Comparison of ENCODE assay signal across 19 cellular contexts in genomic region chr2:46877619-46878113, GRCh38. TPM values are rescaled to one million over a fixed set of nuclear protein-coding genes. Genes with fewer than 3 reads are reported as not detected.
DNase-seq lines count a peak whose midpoint lies in the region; ATAC-seq, FAIRE-seq and TF ChIP-seq lines count a peak whose summit lies in the region.
"Had no signal": no experiment of that assay in that cellular context is flagged by ENCODE, and none has a peak within 500 bp of the region (broad histone marks: within the 10 kb centered on the region; RNA-seq: fewer than 3 reads in every experiment).

No MANE protein-coding gene starts in this region.

- peak; percentile 87 for FAIRE-seq in bronchial epithelial cell (lab: Jason Lieb, UNC)
- no peak for FAIRE-seq in H54 (lab: Jason Lieb, UNC)

- peaks cover 41% of the 10 kb centered on the region for H3K4me1 ChIP-seq in mesenchymal stem cell (ENCODE audit: control insufficient read depth, insufficient read depth, low read depth, low read length)
- no peaks in the 10 kb centered on the region for H3K4me1 ChIP-seq in CD8-positive, alpha-beta T cell (ENCODE audit: insufficient read depth, low read length)

- no peak overlapping the region for H3K4me2 ChIP-seq in mesenchymal stem cell (ENCODE audit: low read length, poor library complexity, severe bottlenecking)
- H3K4me2 ChIP-seq: SK-N-SH had no signal

- H3K4ac ChIP-seq in mesenchymal stem cell (ENCODE audit: low read depth in 1 of 2, low read length in 2 of 2) = peak overlapping the region; percentile 42 to 66

- peak overlapping the region; percentile 92 to 99 for H2BK12ac ChIP-seq in mesenchymal stem cell (ENCODE audit: low read length in 2 of 2)

- peak overlapping the region; percentile 69 for H4K8ac ChIP-seq in mesenchymal stem cell (ENCODE audit: low read length)

- H3K23ac ChIP-seq in mesenchymal stem cell (ENCODE audit: low read length in 2 of 2) = no peak overlapping the region

- H3K27ac Mint-ChIP-seq in natural killer cell treated with Interleukin-12 subunit alpha and Interleukin-12 subunit beta and Interleukin-15 and Interleukin-18, amount 100 ng/mL, for 72 hours = no peak overlapping the region
- H3K27ac Mint-ChIP-seq in natural killer cell = no peak overlapping the region
- H3K27ac Mint-ChIP-seq in CD8-positive, alpha-beta T cell = no peak overlapping the region
- H3K27ac Mint-ChIP-seq: CD4-positive, alpha-beta T cell had no signal

- DNase-seq in natural killer cell treated with Interleukin-12 subunit alpha and Interleukin-12 subunit beta and Interleukin-15 and Interleukin-18, amount 100 ng/mL, for 72 hours (ENCODE audit: low spot score) = no peak
- DNase-seq in natural killer cell (no peak), bronchial epithelial cell (ENCODE audit: low read depth) (no peak), mesenchymal stem cell (no peak), H54 (ENCODE audit: insufficient read length, low spot score) (no peak), GM19240 (ENCODE audit: insufficient read length, low spot score) (no peak)
- no peak for DNase-seq in CD8-positive, alpha-beta T cell
- DNase-seq: Calu3; CD4-positive, alpha-beta T cell; EL; HCEC 1CT; KG1; NCI-H510A; NCI-H748 treated with DMSO at 0.1 percent for 48 hours; NK-92 treated with Interleukin-12 subunit alpha and Interleukin-12 subunit beta, amount 100 ng/mL, for 24 hours; SHP77 had no signal

- no peaks in the 10 kb centered on the region for H3K4me1 Mint-ChIP-seq in natural killer cell treated with Interleukin-12 subunit alpha and Interleukin-12 subunit beta and Interleukin-15 and Interleukin-18, amount 100 ng/mL, for 72 hours (ENCODE audit: low read depth in 2 of 2)
- H3K4me1 Mint-ChIP-seq in natural killer cell = no peaks in the 10 kb centered on the region
- no peaks in the 10 kb centered on the region for H3K4me1 Mint-ChIP-seq in CD8-positive, alpha-beta T cell (ENCODE audit: low read depth)

- H3K9me3 ChIP-seq in mesenchymal stem cell (ENCODE audit: control insufficient read depth, low read length) = no peaks in the 10 kb centered on the region
- H3K9me3 ChIP-seq in CD8-positive, alpha-beta T cell (ENCODE audit: low read length) = no peaks in the 10 kb centered on the region
- H3K9me3 ChIP-seq: Peyer's patch, SK-N-SH had no signal

- CTCF ChIA-PET in CD8-positive, alpha-beta T cell (lab: Charles Lee) = no interaction called here

- peak overlapping the region; percentile 73 for H3K9ac ChIP-seq in mesenchymal stem cell (ENCODE audit: low read length)

- TF ChIP-seq POLR2A in H54 (IDR thresholded peaks at IDR 0.05; ENCODE audit: low read depth, low read length) = no peak

- intact Hi-C loops in natural killer cell (cut with micrococcal nuclease) = no loop called here
- intact Hi-C loops in CD8-positive, alpha-beta T cell (cut with DNase I, micrococcal nuclease) = no loop called here

- no peak overlapping the region for H3K4me3 Mint-ChIP-seq in natural killer cell treated with Interleukin-12 subunit alpha and Interleukin-12 subunit beta and Interleukin-15 and Interleukin-18, amount 100 ng/mL, for 72 hours
- H3K4me3 Mint-ChIP-seq in natural killer cell = no peak overlapping the region
- H3K4me3 Mint-ChIP-seq in CD8-positive, alpha-beta T cell = no peak overlapping the region
- H3K4me3 Mint-ChIP-seq: CD4-positive, alpha-beta T cell had no signal

- H3K36me3 ChIP-seq in bronchial epithelial cell (ENCODE audit: control insufficient read depth, insufficient read depth, low read length) (no peaks in the 10 kb centered on the region), mesenchymal stem cell (ENCODE audit: control insufficient read depth in 1 of 2, insufficient read depth in 2 of 2, low read depth in 1 of 2, low read length in 2 of 2) (no peaks in the 10 kb centered on the region)
- no peaks in the 10 kb centered on the region for H3K36me3 ChIP-seq in CD8-positive, alpha-beta T cell (ENCODE audit: insufficient read depth, low read length)
- H3K36me3 ChIP-seq: Peyer's patch had no signal

- H3K18ac ChIP-seq in mesenchymal stem cell (ENCODE audit: low read depth in 1 of 2, low read length in 2 of 2) = peak overlapping the region; percentile 63 to 77

- no peak overlapping the region for H2BK120ac ChIP-seq in mesenchymal stem cell (ENCODE audit: low read depth, low read length)

- H3K4me3 ChIP-seq in bronchial epithelial cell (ENCODE audit: low read depth, low read length) = no peak overlapping the region
- no peak overlapping the region for H3K4me3 ChIP-seq in mesenchymal stem cell (ENCODE audit: insufficient read depth in 1 of 2, low read depth in 1 of 2, low read length in 2 of 2)
- no peak overlapping the region for H3K4me3 ChIP-seq in CD8-positive, alpha-beta T cell (ENCODE audit: low read depth, low read length)
- H3K4me3 ChIP-seq: Peyer's patch had no signal

- H3K27me3 Mint-ChIP-seq in natural killer cell treated with Interleukin-12 subunit alpha and Interleukin-12 subunit beta and Interleukin-15 and Interleukin-18, amount 100 ng/mL, for 72 hours = peaks cover 0 to 6% of the 10 kb centered on the region in 2 donors
- no peaks in the 10 kb centered on the region for H3K27me3 Mint-ChIP-seq in natural killer cell (ENCODE audit: low read depth in 2 of 2)
- H3K27me3 Mint-ChIP-seq in CD8-positive, alpha-beta T cell (ENCODE audit: low read depth) = peaks cover 3% of the 10 kb centered on the region
- H3K27me3 Mint-ChIP-seq: CD4-positive, alpha-beta T cell had no signal

- WGBS in mesenchymal stem cell = 97% methylated on average over 5 of the region's 5 CpGs

- no peak overlapping the region for H2BK5ac ChIP-seq in mesenchymal stem cell (ENCODE audit: low read depth, low read length, poor library complexity, severe bottlenecking)

- POLR2A ChIA-PET in CD8-positive, alpha-beta T cell (lab: Charles Lee) = no interaction called here

- no peaks in the 10 kb centered on the region for H3K9me3 Mint-ChIP-seq in natural killer cell treated with Interleukin-12 subunit alpha and Interleukin-12 subunit beta and Interleukin-15 and Interleukin-18, amount 100 ng/mL, for 72 hours
- no peaks in the 10 kb centered on the region for H3K9me3 Mint-ChIP-seq in natural killer cell
- no peaks in the 10 kb centered on the region for H3K9me3 Mint-ChIP-seq in CD8-positive, alpha-beta T cell
- H3K9me3 Mint-ChIP-seq: CD4-positive, alpha-beta T cell had no signal

- ATAC-seq in natural killer cell treated with Interleukin-12 subunit alpha and Interleukin-12 subunit beta and Interleukin-15 and Interleukin-18, amount 100 ng/mL, for 72 hours = peak; percentile 25 to 34
- no peak for ATAC-seq in natural killer cell
- ATAC-seq in HG03521 (IDR thresholded peaks at IDR 0.05; ENCODE audit: unreplicated experiment) = no peak
- no peak for ATAC-seq in CD8-positive, alpha-beta T cell

- H3K27me3 ChIP-seq in bronchial epithelial cell (ENCODE audit: control insufficient read depth, insufficient read depth, low read length) (no peaks in the 10 kb centered on the region), mesenchymal stem cell (ENCODE audit: control insufficient read depth in 1 of 2, insufficient read depth in 1 of 2, low read length in 2 of 2) (no peaks in the 10 kb centered on the region)
- H3K27me3 ChIP-seq in CD8-positive, alpha-beta T cell (ENCODE audit: insufficient read depth, low read length) = no peaks in the 10 kb centered on the region
- H3K27me3 ChIP-seq: Peyer's patch had no signal

- peak overlapping the region; percentile 95 for H4K91ac ChIP-seq in mesenchymal stem cell (ENCODE audit: low read length)

- no peaks in the 10 kb centered on the region for H3K79me1 ChIP-seq in mesenchymal stem cell (replicated peaks; ENCODE audit: low read length, poor library complexity, severe bottlenecking)

- peak overlapping the region in 1 of 2 experiments; percentile 63 for H3K14ac ChIP-seq in mesenchymal stem cell (ENCODE audit: low read length in 2 of 2)

- H2AK5ac ChIP-seq in mesenchymal stem cell (ENCODE audit: low read length, severe bottlenecking) = peak overlapping the region; percentile 16

- no peaks in the 10 kb centered on the region for H3K36me3 Mint-ChIP-seq in natural killer cell treated with Interleukin-12 subunit alpha and Interleukin-12 subunit beta and Interleukin-15 and Interleukin-18, amount 100 ng/mL, for 72 hours
- no peaks in the 10 kb centered on the region for H3K36me3 Mint-ChIP-seq in natural killer cell
- no peaks in the 10 kb centered on the region for H3K36me3 Mint-ChIP-seq in CD8-positive, alpha-beta T cell

- H3K27ac ChIP-seq in mesenchymal stem cell (ENCODE audit: low read length, poor library complexity, severe bottlenecking) = no peak overlapping the region
- H3K27ac ChIP-seq in CD8-positive, alpha-beta T cell (ENCODE audit: low read depth, low read length) = no peak overlapping the region

- H2AFZ ChIP-seq in mesenchymal stem cell (ENCODE audit: low read depth, low read length) = no peak overlapping the region

- H2BK15ac ChIP-seq in mesenchymal stem cell (ENCODE audit: low read depth, poor library complexity, severe bottlenecking) = peak overlapping the region; percentile 87

- TF ChIP-seq CTCF in natural killer cell (IDR thresholded peaks at IDR 0.05) (no peak), bronchial epithelial cell (IDR thresholded peaks at IDR 0.05; ENCODE audit: insufficient read depth, low read length, severe bottlenecking) (no peak)
- no peak for TF ChIP-seq CTCF in CD8-positive, alpha-beta T cell (IDR thresholded peaks at IDR 0.05)

RNA-seq across cellular contexts. Expression of gene MCFD2, which starts 37.9 kb away (rescaled TPM):
- total RNA-seq in natural killer cell treated with Interleukin-12 subunit alpha and Interleukin-12 subunit beta and Interleukin-15 and Interleukin-18, amount 100 ng/mL, for 72 hours = 10 to 100 TPM; 38.4 to 45.1 TPM
- 10 to 100 TPM; 24.5 to 38.4 (median 34.8) TPM for total RNA-seq in natural killer cell
- total RNA-seq in bronchial epithelial cell = 71.9 and 105 TPM in 2 replicates
- 212 TPM for polyA plus RNA-seq in mesenchymal stem cell (2013, experiment 1 of 2)
- 217 TPM for polyA plus RNA-seq in mesenchymal stem cell (2013, experiment 2 of 2)
- total RNA-seq in CD8-positive, alpha-beta T cell = 10 to 100 TPM; 35.5 to 40.3 TPM

Comparison
In these comparisons a context has a peak if more than half of its experiments do, and no peak if none do; other contexts are left out.
1. ATAC-seq: peak in natural killer cell treated with Interleukin-12 subunit alpha and Interleukin-12 subunit beta and Interleukin-15 and Interleukin-18, amount 100 ng/mL, for 72 hours (2 of 2); none in natural killer cell (0 of 3), HG03521 (single experiment) and CD8-positive, alpha-beta T cell (single experiment).